Comparison of ENCODE assay signal across 35 cellular contexts in the genomic region with DNA sequence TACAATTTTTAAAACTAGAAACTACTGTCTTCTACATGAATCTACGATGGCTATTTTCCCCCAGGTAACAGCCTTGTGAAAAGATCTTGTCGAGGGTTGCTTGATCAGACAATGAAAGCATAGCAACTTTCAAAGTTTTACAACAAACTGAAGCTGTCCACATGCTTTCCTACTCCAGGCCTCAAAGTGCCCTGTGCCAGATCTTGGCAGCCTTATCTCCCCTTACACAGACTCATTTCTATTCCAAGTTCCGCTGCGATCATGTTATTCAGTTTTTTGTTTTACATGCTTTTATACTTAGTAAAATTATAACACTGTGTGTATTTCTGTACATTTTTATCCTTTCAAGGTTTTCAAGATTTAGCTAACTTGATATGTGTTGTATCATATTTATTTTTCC.
"Had no signal": no experiment of that assay in that cellular context is flagged by ENCODE, and none has a peak within 500 bp of the region (broad histone marks: within the 10 kb centered on the region; RNA-seq: fewer than 3 reads in every experiment).

No MANE protein-coding gene starts in this region.

- H3K4me3 ChIP-seq: adrenal gland, body of pancreas, colonic mucosa, esophagus muscularis mucosa, gastrocnemius medialis, heart left ventricle had no signal

- H3K4me1 ChIP-seq: adrenal gland, body of pancreas, colonic mucosa, esophagus muscularis mucosa, foreskin keratinocyte, gastrocnemius medialis, heart left ventricle had no signal

- DNase-seq: activated CD4-positive, alpha-beta memory T cell treated with anti-CD3 and anti-CD28 coated beads for 36 hours; activated CD4-positive, alpha-beta T cell treated with anti-CD3 and anti-CD28 coated beads for 36 hours; activated CD4-positive, alpha-beta T cell treated with anti-CD3 and anti-CD28 coated beads, Interleukin-2, amount 10 ng/mL, durations not matched to agents 24 days and 14 days; activated CD4-positive, CD25-positive, alpha-beta regulatory T cell; activated CD4-positive, CD25-positive, alpha-beta regulatory T cell treated with anti-CD3 and anti-CD28 coated beads, Interleukin-2, amount 50 U/mL, for 72 hours; activated CD8-positive, alpha-beta memory T cell treated with anti-CD3 and anti-CD28 coated beads, Interleukin-2, amount 10 ng/mL, durations not matched to agents 7 days and 5 days; activated CD8-positive, alpha-beta memory T cell treated with anti-CD3 and anti-CD28 coated beads, Interleukin-2, amount 50 U/mL, for 4 hours; activated CD8-positive, alpha-beta T cell treated with anti-CD3 and anti-CD28 coated beads, Interleukin-2, amount 10 ng/mL, durations not matched to agents 7 days and 5 days; activated effector memory CD4-positive, alpha-beta T cell treated with anti-CD3 and anti-CD28 coated beads, Interleukin-2, amount 50 U/mL, for 16 hours; activated naive CD4-positive, alpha-beta T cell treated with anti-CD3 and anti-CD28 coated beads for 36 hours; activated naive CD8-positive, alpha-beta T cell treated with anti-CD3 and anti-CD28 coated beads for 36 hours; activated naive CD8-positive, alpha-beta T cell treated with anti-CD3 and anti-CD28 coated beads, Interleukin-2, amount 50 U/mL, for 24 hours; activated T-cell treated with anti-CD3 and anti-CD28 coated beads, Interleukin-2, amount 50 U/mL, for 1 hour; activated T-cell treated with anti-CD3 and anti-CD28 coated beads, Interleukin-2, amount 50 U/mL, for 48 hours; adrenal gland; amygdala; aorta; body of pancreas; central memory CD4-positive, alpha-beta T cell; cerebellar nuclear complex; colonic mucosa; effector CD8-positive, alpha-beta T cell; foreskin keratinocyte; gastrocnemius medialis; glutamatergic neuron; heart left ventricle; T-helper 1 cell; T-helper 17 cell; T1000 had no signal

- H3K27me3 Mint-ChIP-seq: activated CD4-positive, alpha-beta memory T cell treated with anti-CD3 and anti-CD28 coated beads for 36 hours; activated CD4-positive, alpha-beta T cell treated with anti-CD3 and anti-CD28 coated beads for 36 hours; activated CD4-positive, alpha-beta T cell treated with anti-CD3 and anti-CD28 coated beads, Interleukin-2, amount 10 ng/mL, durations not matched to agents 24 days and 14 days; activated CD8-positive, alpha-beta memory T cell treated with anti-CD3 and anti-CD28 coated beads, Interleukin-2, amount 10 ng/mL, durations not matched to agents 7 days and 5 days; activated naive CD4-positive, alpha-beta T cell treated with anti-CD3 and anti-CD28 coated beads, Interleukin-2, amount 50 U/mL, for 24 hours; activated naive CD8-positive, alpha-beta T cell treated with anti-CD3 and anti-CD28 coated beads for 36 hours; activated naive CD8-positive, alpha-beta T cell treated with anti-CD3 and anti-CD28 coated beads, Interleukin-2, amount 50 U/mL, for 24 hours; T-helper 17 cell had no signal

- H3K4me1 Mint-ChIP-seq: activated CD4-positive, alpha-beta T cell treated with anti-CD3 and anti-CD28 coated beads for 36 hours; activated CD4-positive, alpha-beta T cell treated with anti-CD3 and anti-CD28 coated beads, Interleukin-2, amount 10 ng/mL, durations not matched to agents 24 days and 14 days; activated CD8-positive, alpha-beta memory T cell treated with anti-CD3 and anti-CD28 coated beads, Interleukin-2, amount 10 ng/mL, durations not matched to agents 7 days and 5 days; activated naive CD4-positive, alpha-beta T cell treated with anti-CD3 and anti-CD28 coated beads, Interleukin-2, amount 50 U/mL, for 24 hours; activated naive CD8-positive, alpha-beta T cell treated with anti-CD3 and anti-CD28 coated beads for 36 hours; activated naive CD8-positive, alpha-beta T cell treated with anti-CD3 and anti-CD28 coated beads, Interleukin-2, amount 50 U/mL, for 24 hours; T-helper 17 cell had no signal

- H3K9me3 Mint-ChIP-seq: activated naive CD8-positive, alpha-beta T cell treated with anti-CD3 and anti-CD28 coated beads, Interleukin-2, amount 50 U/mL, for 24 hours had no signal

- H3K27me3 ChIP-seq: adrenal gland, body of pancreas, colonic mucosa, esophagus muscularis mucosa, foreskin keratinocyte, gastrocnemius medialis, heart left ventricle had no signal

- H3K36me3 Mint-ChIP-seq: activated CD4-positive, alpha-beta memory T cell treated with anti-CD3 and anti-CD28 coated beads for 36 hours; activated CD8-positive, alpha-beta memory T cell treated with anti-CD3 and anti-CD28 coated beads, Interleukin-2, amount 10 ng/mL, durations not matched to agents 7 days and 5 days; activated naive CD4-positive, alpha-beta T cell treated with anti-CD3 and anti-CD28 coated beads, Interleukin-2, amount 50 U/mL, for 24 hours; activated naive CD8-positive, alpha-beta T cell treated with anti-CD3 and anti-CD28 coated beads for 36 hours had no signal

- H3K27ac ChIP-seq: adrenal gland, body of pancreas, colonic mucosa, epithelial cell of prostate, esophagus muscularis mucosa, foreskin keratinocyte, gastrocnemius medialis, heart left ventricle had no signal

- H3K9me3 ChIP-seq: adrenal gland, body of pancreas, colonic mucosa, esophagus muscularis mucosa, gastrocnemius medialis, heart left ventricle had no signal

- H3K27ac Mint-ChIP-seq: activated CD4-positive, alpha-beta memory T cell treated with anti-CD3 and anti-CD28 coated beads for 36 hours; activated CD4-positive, alpha-beta T cell treated with anti-CD3 and anti-CD28 coated beads for 36 hours; activated CD4-positive, alpha-beta T cell treated with anti-CD3 and anti-CD28 coated beads, Interleukin-2, amount 10 ng/mL, durations not matched to agents 24 days and 14 days; activated CD8-positive, alpha-beta memory T cell treated with anti-CD3 and anti-CD28 coated beads, Interleukin-2, amount 10 ng/mL, durations not matched to agents 7 days and 5 days; activated CD8-positive, alpha-beta T cell treated with anti-CD3 and anti-CD28 coated beads, Interleukin-2, amount 10 ng/mL, durations not matched to agents 7 days and 5 days; activated naive CD4-positive, alpha-beta T cell treated with anti-CD3 and anti-CD28 coated beads for 36 hours; activated naive CD4-positive, alpha-beta T cell treated with anti-CD3 and anti-CD28 coated beads, Interleukin-2, amount 50 U/mL, for 24 hours; activated naive CD8-positive, alpha-beta T cell treated with anti-CD3 and anti-CD28 coated beads for 36 hours; activated naive CD8-positive, alpha-beta T cell treated with anti-CD3 and anti-CD28 coated beads, Interleukin-2, amount 50 U/mL, for 24 hours; activated T-helper 1 cell treated with anti-CD3 and anti-CD28 coated beads, Interleukin-12 subunit alpha, Interleukin-12 subunit beta, Interleukin-2, Interleukin-4 antibody, amounts not matched to agents 30 ng/mL and 10 ng/mL and 1 ng/mL, durations not matched to agents 14 hours and 24 hours and 36 hours; activated T-helper 2 cell treated with anti-CD3 and anti-CD28 coated beads, Interferon-gamma antibody, Interleukin-2, Interleukin-4, amounts not matched to agents 10 μg/mL and 5 μg/mL and 100 μg/mL, durations not matched to agents 14 hours and 24 hours and 36 hours; T-helper 17 cell; T-helper 2 cell treated with Interferon-gamma antibody and Interleukin-4, amounts not matched to agents 5 μg/mL and 100 μg/mL, for 36 hours had no signal

- H3K36me3 ChIP-seq: adrenal gland, colonic mucosa, esophagus muscularis mucosa, gastrocnemius medialis, heart left ventricle had no signal

- ATAC-seq: activated CD4-positive, alpha-beta T cell treated with anti-CD3 and anti-CD28 coated beads for 36 hours; activated CD8-positive, alpha-beta memory T cell treated with anti-CD3 and anti-CD28 coated beads, Interleukin-2, amount 10 ng/mL, durations not matched to agents 7 days and 5 days; activated CD8-positive, alpha-beta T cell treated with anti-CD3 and anti-CD28 coated beads, Interleukin-2, amount 10 ng/mL, durations not matched to agents 7 days and 5 days; activated naive CD8-positive, alpha-beta T cell treated with anti-CD3 and anti-CD28 coated beads, Interleukin-2, amount 50 U/mL, for 24 hours; body of pancreas; foreskin keratinocyte; gastrocnemius medialis; heart left ventricle; T-helper 17 cell had no signal

- H3K4me3 Mint-ChIP-seq: activated CD4-positive, alpha-beta memory T cell treated with anti-CD3 and anti-CD28 coated beads for 36 hours; activated CD4-positive, alpha-beta T cell treated with anti-CD3 and anti-CD28 coated beads for 36 hours; activated CD4-positive, alpha-beta T cell treated with anti-CD3 and anti-CD28 coated beads, Interleukin-2, amount 10 ng/mL, durations not matched to agents 24 days and 14 days; activated CD8-positive, alpha-beta memory T cell treated with anti-CD3 and anti-CD28 coated beads, Interleukin-2, amount 10 ng/mL, durations not matched to agents 7 days and 5 days; activated CD8-positive, alpha-beta T cell treated with anti-CD3 and anti-CD28 coated beads, Interleukin-2, amount 10 ng/mL, durations not matched to agents 7 days and 5 days; activated naive CD4-positive, alpha-beta T cell treated with anti-CD3 and anti-CD28 coated beads for 36 hours; activated naive CD4-positive, alpha-beta T cell treated with anti-CD3 and anti-CD28 coated beads, Interleukin-2, amount 50 U/mL, for 24 hours; activated naive CD8-positive, alpha-beta T cell treated with anti-CD3 and anti-CD28 coated beads for 36 hours; activated naive CD8-positive, alpha-beta T cell treated with anti-CD3 and anti-CD28 coated beads, Interleukin-2, amount 50 U/mL, for 24 hours; activated T-helper 1 cell treated with anti-CD3 and anti-CD28 coated beads, Interleukin-12 subunit alpha, Interleukin-12 subunit beta, Interleukin-2, Interleukin-4 antibody, amounts not matched to agents 30 ng/mL and 10 ng/mL and 1 ng/mL, durations not matched to agents 14 hours and 24 hours and 36 hours; T-helper 17 cell; T-helper 2 cell treated with Interferon-gamma antibody and Interleukin-4, amounts not matched to agents 5 μg/mL and 100 μg/mL, for 36 hours had no signal
